ENCODE assay signal across 8 cellular contexts in genomic region chr18:21820035-21820810, GRCh38.
DNase-seq lines count a peak whose midpoint lies in the region; ATAC-seq and TF ChIP-seq lines count a peak whose summit lies in the region.

No MANE protein-coding gene starts in this region.

- ATAC-seq in HG03175 (IDR thresholded peaks at IDR 0.05; ENCODE audit: unreplicated experiment) (no peak), HG02678 (IDR thresholded peaks at IDR 0.05; ENCODE audit: unreplicated experiment) (no peak)

- no peak overlapping the region for H3K4me3 ChIP-seq in epithelial cell of proximal tubule (ENCODE audit: low read depth, low read length)
- H3K4me3 ChIP-seq in retinal pigment epithelial cell (ENCODE audit: low read length): no peak overlapping the region

- DNase-seq in NCI-H1105 treated with DMSO at 0.1 percent for 48 hours (lab: John Stamatoyannopoulos, UW) (peak; percentile 21), NCI-H1105 (lab: John Stamatoyannopoulos, UW) (no peak), NCI-H524 treated with DMSO at 0.1 percent for 48 hours (lab: John Stamatoyannopoulos, UW) (peak; percentile 90), epithelial cell of proximal tubule (ENCODE audit: low read depth) (no peak), retinal pigment epithelial cell (ENCODE audit: low read depth) (no peak)
- no peak for DNase-seq in activated naive CD4-positive, alpha-beta T cell (lab: John Stamatoyannopoulos, UW)

- TF ChIP-seq CTCF in epithelial cell of proximal tubule (conservative IDR thresholded peaks at IDR 0.05; ENCODE audit: low read depth, low read length) (peak; percentile 65), retinal pigment epithelial cell (conservative IDR thresholded peaks at IDR 0.05; ENCODE audit: low read depth, low read length) (peak; percentile 72)

Comparison
In these comparisons a context has a peak if more than half of its experiments do, and no peak if none do; other contexts are left out.
1. DNase-seq: peak in NCI-H1105 treated with DMSO at 0.1 percent for 48 hours (single experiment) and NCI-H524 treated with DMSO at 0.1 percent for 48 hours (single experiment); none in NCI-H1105 (single experiment), epithelial cell of proximal tubule (single experiment), retinal pigment epithelial cell (single experiment) and activated naive CD4-positive, alpha-beta T cell (0 of 4).